Comparison of ENCODE assay signal across 1 cellular context in genomic region chr20:23143986-23144695, GRCh38.
TF ChIP-seq lines count a peak whose summit lies in the region.

No MANE protein-coding gene starts in this region.

TF ChIP-seq in K562, 482 proteins besides CTCF, POLR2A, EP300 and RAD21:
- no peak for TF ChIP-seq ZFPM2 (CRISPR knock-in tag; IDR thresholded peaks at IDR 0.05)
- TF ChIP-seq EGR1 (conservative IDR thresholded peaks at IDR 0.05), result no peak
- no peak for TF ChIP-seq HMGN3 (IDR thresholded peaks at IDR 0.05; ENCODE audit: borderline replicate concordance, extremely low read depth, insufficient read length, low read depth, low read length)
- TF ChIP-seq NFXL1 (CRISPR knock-in tag; IDR thresholded peaks at IDR 0.05), result no peak
- TF ChIP-seq HSF4 (CRISPR knock-in tag; IDR thresholded peaks at IDR 0.05; ENCODE audit: borderline replicate concordance), result no peak
- TF ChIP-seq ZNF311 (CRISPR knock-in tag; IDR thresholded peaks at IDR 0.05), result no peak
- no peak for TF ChIP-seq RFX7 (CRISPR knock-in tag; IDR thresholded peaks at IDR 0.05)
- TF ChIP-seq ZNF639 (CRISPR knock-in tag; conservative IDR thresholded peaks at IDR 0.05 in 1 of 2, IDR thresholded peaks at IDR 0.05 in 1 of 2), result no peak
- no peak for TF ChIP-seq RBM15 (IDR thresholded peaks at IDR 0.05; ENCODE audit: insufficient read depth, low read length)
- no peak for TF ChIP-seq RHOXF2B (CRISPR knock-in tag; conservative IDR thresholded peaks at IDR 0.05)
- TF ChIP-seq PRPF4 (IDR thresholded peaks at IDR 0.05; ENCODE audit: insufficient read depth, low read depth, low read length, poor library complexity, severe bottlenecking), result no peak
- no peak for TF ChIP-seq SMARCC2 (IDR thresholded peaks at IDR 0.05; ENCODE audit: low read depth)
- TF ChIP-seq SFPQ (IDR thresholded peaks at IDR 0.05; ENCODE audit: low read depth, low read length), result no peak
- TF ChIP-seq FIP1L1 (IDR thresholded peaks at IDR 0.05; ENCODE audit: low read depth, low read length, poor library complexity, severe bottlenecking), result no peak
